Comparison of ENCODE assay signal across 25 cellular contexts in genomic region chr17:76213491-76213890, GRCh38.
"Had no signal": no experiment of that assay in that cellular context is flagged by ENCODE, and none has a peak within 500 bp of the region (broad histone marks: within the 10 kb centered on the region; RNA-seq: fewer than 3 reads in every experiment).

No MANE protein-coding gene starts in this region.

- H3K9me3 ChIP-seq: adrenal gland had no signal

- H3K27ac Mint-ChIP-seq: activated CD4-positive, alpha-beta T cell treated with anti-CD3 and anti-CD28 coated beads for 36 hours; activated CD8-positive, alpha-beta T cell treated with anti-CD3 and anti-CD28 coated beads, Interleukin-2, amount 10 ng/mL, durations not matched to agents 7 days and 5 days; activated naive CD8-positive, alpha-beta T cell; T-cell had no signal

- H3K4me3 Mint-ChIP-seq: activated CD4-positive, alpha-beta T cell treated with anti-CD3 and anti-CD28 coated beads for 36 hours; activated CD8-positive, alpha-beta T cell treated with anti-CD3 and anti-CD28 coated beads, Interleukin-2, amount 10 ng/mL, durations not matched to agents 7 days and 5 days; activated naive CD8-positive, alpha-beta T cell; T-cell had no signal

- DNase-seq: activated CD4-positive, alpha-beta T cell treated with anti-CD3 and anti-CD28 coated beads for 36 hours; activated CD8-positive, alpha-beta memory T cell treated with anti-CD3 and anti-CD28 coated beads, Interleukin-2, amount 50 U/mL, for 48 hours; activated CD8-positive, alpha-beta T cell treated with anti-CD3 and anti-CD28 coated beads, Interleukin-2, amount 10 ng/mL, durations not matched to agents 7 days and 5 days; activated effector memory CD4-positive, alpha-beta T cell treated with Interleukin-2 at 50 U/mL for 16 hours; activated naive CD4-positive, alpha-beta T cell; activated T-cell treated with anti-CD3 and anti-CD28 coated beads, Interleukin-2, amount 50 U/mL, for 1 hour; adrenal gland; anterior cingulate cortex; cerebellar nuclear complex; NCI-H1048; NCI-H2029; NCI-H2107; NCI-H2171 treated with DMSO at 0.1 percent for 48 hours; NCI-H226; NCI-H526; NCI-H82; OCI-M1; RPMI8226; T-cell; T-helper 2 cell; T1000 had no signal

- H3K27me3 Mint-ChIP-seq: activated CD4-positive, alpha-beta T cell treated with anti-CD3 and anti-CD28 coated beads for 36 hours; activated naive CD8-positive, alpha-beta T cell; T-cell had no signal

- H3K9me3 Mint-ChIP-seq: T-cell had no signal

- H3K36me3 ChIP-seq: adrenal gland had no signal

- H3K4me1 ChIP-seq: adrenal gland had no signal

- H3K27ac ChIP-seq: adrenal gland, SK-N-MC had no signal

- H3K4me3 ChIP-seq: adrenal gland, SK-N-MC had no signal

- ATAC-seq: activated CD4-positive, alpha-beta T cell treated with anti-CD3 and anti-CD28 coated beads for 36 hours; activated CD8-positive, alpha-beta T cell treated with anti-CD3 and anti-CD28 coated beads, Interleukin-2, amount 10 ng/mL, durations not matched to agents 7 days and 5 days; Panc1; Right ventricle myocardium inferior; T-cell had no signal

- H3K27me3 ChIP-seq: adrenal gland had no signal
